ENCODE assay signal across 14 cellular contexts in the genomic region with DNA sequence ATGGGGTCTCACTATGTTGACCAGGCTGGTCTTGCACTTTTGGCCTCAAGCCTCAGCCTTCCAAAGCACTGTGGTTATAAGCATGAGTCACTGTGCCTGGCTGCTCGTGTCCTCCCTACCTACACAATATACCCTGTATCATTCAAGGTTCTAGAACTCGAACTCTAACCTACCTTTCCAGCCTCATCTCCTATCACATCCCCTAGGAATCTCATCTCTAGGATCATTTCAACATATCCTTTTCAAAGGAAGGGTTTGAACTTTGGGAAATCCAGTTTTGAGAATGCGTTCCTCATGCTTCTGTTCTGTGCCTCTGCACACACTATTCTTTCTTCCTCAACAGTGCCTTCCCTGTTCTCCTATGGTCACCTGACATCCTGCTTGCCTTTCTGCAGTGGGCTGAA.
DNase-seq lines count a peak whose midpoint lies in the region; ATAC-seq, FAIRE-seq and TF ChIP-seq lines count a peak whose summit lies in the region.
"Had no signal": no experiment of that assay in that cellular context is flagged by ENCODE, and none has a peak within 500 bp of the region (broad histone marks: within the 10 kb centered on the region; RNA-seq: fewer than 3 reads in every experiment).

No MANE protein-coding gene starts in this region.

- H3K9me3 ChIP-seq in CD8-positive, alpha-beta T cell (ENCODE audit: low read length), result no peaks in the 10 kb centered on the region
- H3K9me3 ChIP-seq in HAP-1, result no peaks in the 10 kb centered on the region
- H3K9me3 ChIP-seq: thoracic aorta had no signal

- no peak overlapping the region for H3K27ac ChIP-seq in foreskin keratinocyte
- H3K27ac ChIP-seq in CD8-positive, alpha-beta T cell (ENCODE audit: low read depth, low read length), result no peak overlapping the region
- H3K27ac ChIP-seq: thoracic aorta had no signal

- H3K36me3 ChIP-seq in CD8-positive, alpha-beta T cell (ENCODE audit: insufficient read depth, low read length), result peaks cover 4% of the 10 kb centered on the region
- no peaks in the 10 kb centered on the region for H3K36me3 ChIP-seq in HAP-1 (replicated peaks)
- H3K36me3 ChIP-seq: thoracic aorta had no signal

- TF ChIP-seq CTCF in WTC11 (IDR thresholded peaks at IDR 0.05), result no peak
- no peak for TF ChIP-seq CTCF in foreskin keratinocyte (conservative IDR thresholded peaks at IDR 0.05)
- TF ChIP-seq CTCF in CD8-positive, alpha-beta T cell (IDR thresholded peaks at IDR 0.05), result no peak

- 0 out of 2 replicates have a peak overlapping the region, but pooled peaks have one; percentile 3 for H3K27ac Mint-ChIP-seq in WTC11
- H3K27ac Mint-ChIP-seq in CD8-positive, alpha-beta T cell, result no peak overlapping the region
- H3K27ac Mint-ChIP-seq: activated naive CD8-positive, alpha-beta T cell had no signal

- H3K36me3 Mint-ChIP-seq in WTC11, result peaks cover 2% of the 10 kb centered on the region; the same call in 1 of the 2 replicates
- H3K36me3 Mint-ChIP-seq in CD8-positive, alpha-beta T cell, result peaks cover 30% of the 10 kb centered on the region

- no peak overlapping the region for H3K4me3 ChIP-seq in CD8-positive, alpha-beta T cell (ENCODE audit: low read depth, low read length)
- H3K4me3 ChIP-seq in HAP-1, result no peak overlapping the region
- H3K4me3 ChIP-seq: thoracic aorta had no signal

- in situ Hi-C loops in HAP-1 (cut with MboI; ENCODE audit: low sequenced_read_pairs), result no loop called here

- no peaks in the 10 kb centered on the region for H3K9me3 Mint-ChIP-seq in WTC11
- no peaks in the 10 kb centered on the region for H3K9me3 Mint-ChIP-seq in CD8-positive, alpha-beta T cell

- peaks cover 19% of the 10 kb centered on the region for H3K4me1 ChIP-seq in foreskin keratinocyte
- no peaks in the 10 kb centered on the region for H3K4me1 ChIP-seq in CD8-positive, alpha-beta T cell (ENCODE audit: insufficient read depth, low read length)
- no peaks in the 10 kb centered on the region for H3K4me1 ChIP-seq in HAP-1

- H3K4me1 Mint-ChIP-seq in WTC11, result no peaks in the 10 kb centered on the region
- peaks cover 19% of the 10 kb centered on the region for H3K4me1 Mint-ChIP-seq in CD8-positive, alpha-beta T cell (ENCODE audit: low read depth)

- CTCF ChIA-PET in WTC11 (lab: Charles Lee), result no interaction called here
- CTCF ChIA-PET in CD8-positive, alpha-beta T cell (lab: Charles Lee), result no interaction called here

- no peaks in the 10 kb centered on the region for H3K27me3 Mint-ChIP-seq in WTC11 (ENCODE audit: low read depth)
- H3K27me3 Mint-ChIP-seq in CD8-positive, alpha-beta T cell (ENCODE audit: low read depth), result no peaks in the 10 kb centered on the region
- H3K27me3 Mint-ChIP-seq: activated naive CD8-positive, alpha-beta T cell had no signal

- H3K27me3 ChIP-seq in foreskin keratinocyte (no peaks in the 10 kb centered on the region), HAP-1 (ENCODE audit: low read depth) (no peaks in the 10 kb centered on the region)
- no peaks in the 10 kb centered on the region for H3K27me3 ChIP-seq in CD8-positive, alpha-beta T cell (ENCODE audit: insufficient read depth, low read length)

- POLR2A ChIA-PET in WTC11 (lab: Charles Lee), result no interaction called here
- POLR2A ChIA-PET in CD8-positive, alpha-beta T cell (lab: Charles Lee), result no interaction called here

- DNase-seq in A172 (ENCODE audit: low spot score) (peak; percentile 47), HTR-8/SVneo (ENCODE audit: insufficient read length, low spot score) (no peak), WTC11 (ENCODE audit: low spot score) (no peak), foreskin keratinocyte (no peak), NCI-H146 treated with DMSO at 0.1 percent for 48 hours (lab: John Stamatoyannopoulos, UW; ENCODE audit: unreplicated experiment) (no peak), HAP-1 (ENCODE audit: low spot score in 2 of 2) (no peak)
- no peak for DNase-seq in CD8-positive, alpha-beta T cell
- DNase-seq: activated CD8-positive, alpha-beta memory T cell treated with anti-CD3 and anti-CD28 coated beads, Interleukin-2, amount 50 U/mL, for 48 hours; HCEC 1CT had no signal

- intact Hi-C loops in CD8-positive, alpha-beta T cell (cut with DNase I, micrococcal nuclease), result no loop called here

- ATAC-seq in WTC11 (no peak), foreskin keratinocyte (peak; percentile 49), HG03175 (IDR thresholded peaks at IDR 0.05; ENCODE audit: unreplicated experiment) (no peak)
- no peak for ATAC-seq in CD8-positive, alpha-beta T cell
- ATAC-seq: activated CD4-positive, CD25-positive, alpha-beta regulatory T cell treated with anti-CD3 and anti-CD28 coated beads, Interleukin-2, amount 50 U/mL, for 24 hours had no signal

- FAIRE-seq in HTR-8/SVneo (lab: Jason Lieb, UNC), result peak; percentile 16
- FAIRE-seq: colon had no signal

- H3K4me3 Mint-ChIP-seq in WTC11, result no peak overlapping the region
- no peak overlapping the region for H3K4me3 Mint-ChIP-seq in CD8-positive, alpha-beta T cell
- H3K4me3 Mint-ChIP-seq: activated naive CD8-positive, alpha-beta T cell had no signal

TF ChIP-seq in WTC11, 78 proteins besides CTCF, POLR2A, EP300 and RAD21:
- no peak for TF ChIP-seq ZNF263 (CRISPR knock-in tag; IDR thresholded peaks at IDR 0.05; ENCODE audit: low read depth)
- no peak for TF ChIP-seq CREB1 (CRISPR knock-in tag; IDR thresholded peaks at IDR 0.05)
- no peak for TF ChIP-seq TEAD1 (CRISPR knock-in tag; IDR thresholded peaks at IDR 0.05)
- TF ChIP-seq, protein P1, sequence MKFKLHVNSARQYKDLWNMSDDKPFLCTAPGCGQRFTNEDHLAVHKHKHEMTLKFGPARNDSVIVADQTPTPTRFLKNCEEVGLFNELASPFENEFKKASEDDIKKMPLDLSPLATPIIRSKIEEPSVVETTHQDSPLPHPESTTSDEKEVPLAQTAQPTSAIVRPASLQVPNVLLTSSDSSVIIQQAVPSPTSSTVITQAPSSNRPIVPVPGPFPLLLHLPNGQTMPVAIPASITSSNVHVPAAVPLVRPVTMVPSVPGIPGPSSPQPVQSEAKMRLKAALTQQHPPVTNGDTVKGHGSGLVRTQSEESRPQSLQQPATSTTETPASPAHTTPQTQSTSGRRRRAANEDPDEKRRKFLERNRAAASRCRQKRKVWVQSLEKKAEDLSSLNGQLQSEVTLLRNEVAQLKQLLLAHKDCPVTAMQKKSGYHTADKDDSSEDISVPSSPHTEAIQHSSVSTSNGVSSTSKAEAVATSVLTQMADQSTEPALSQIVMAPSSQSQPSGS (CRISPR knock-in tag; IDR thresholded peaks at IDR 0.05; ENCODE audit: borderline replicate concordance, low read depth), result no peak
- TF ChIP-seq ZNF532 (CRISPR knock-in tag; IDR thresholded peaks at IDR 0.05; ENCODE audit: borderline replicate concordance), result no peak
